ENCODE assay signal across 24 cellular contexts in genomic region chr15:98522127-98522526, GRCh38.
"Had no signal": no experiment of that assay in that cellular context is flagged by ENCODE, and none has a peak within 500 bp of the region (broad histone marks: within the 10 kb centered on the region; RNA-seq: fewer than 3 reads in every experiment).

No MANE protein-coding gene starts in this region.

- H3K4me1 ChIP-seq: gastrocnemius medialis, upper lobe of right lung, uterus had no signal

- H3K36me3 ChIP-seq: gastrocnemius medialis, ovary, sigmoid colon, tibial artery, upper lobe of right lung, uterus had no signal

- H3K27ac Mint-ChIP-seq: naive thymus-derived CD8-positive, alpha-beta T cell; nephron progenitor cell; stimulated activated memory B cell treated with anti-CD40 and anti-IgM and Interleukin-4, amounts not matched to agents 10 μg/mL and 1 μg/mL and 100 μg/mL, for 72 hours had no signal

- ATAC-seq: gastrocnemius medialis; left lobe of liver; naive thymus-derived CD8-positive, alpha-beta T cell; stimulated activated memory B cell treated with anti-CD40 and anti-IgM and Interleukin-4, amounts not matched to agents 10 μg/mL and 1 μg/mL and 100 μg/mL, for 72 hours; stimulated activated naive CD8-positive, alpha-beta T cell treated with anti-CD3 and anti-CD28 coated beads, Interleukin-15, Interleukin-2, amounts not matched to agents 100 U/mL and 50 U/mL, for 24 hours; upper lobe of right lung had no signal

- H3K4me3 Mint-ChIP-seq: naive thymus-derived CD8-positive, alpha-beta T cell; nephron progenitor cell; stimulated activated memory B cell treated with anti-CD40 and anti-IgM and Interleukin-4, amounts not matched to agents 10 μg/mL and 1 μg/mL and 100 μg/mL, for 72 hours had no signal

- H3K4me3 ChIP-seq: dorsolateral prefrontal cortex, gastrocnemius medialis, ovary, sigmoid colon, testis, tibial artery, upper lobe of right lung, uterus had no signal

- H3K36me3 Mint-ChIP-seq: naive thymus-derived CD8-positive, alpha-beta T cell; stimulated activated memory B cell treated with anti-CD40 and anti-IgM and Interleukin-4, amounts not matched to agents 10 μg/mL and 1 μg/mL and 100 μg/mL, for 72 hours had no signal

- H3K9me3 ChIP-seq: gastrocnemius medialis, ovary, sigmoid colon, testis, tibial artery, upper lobe of right lung, uterus had no signal

- DNase-seq: dorsolateral prefrontal cortex; effector CD4-positive, alpha-beta T cell; foreskin fibroblast; gastrocnemius medialis; kidney; mammary epithelial cell; mesendoderm; naive thymus-derived CD8-positive, alpha-beta T cell; nephron progenitor cell; occipital lobe; ovary; posterior cingulate gyrus; sigmoid colon; stimulated activated CD4-positive, alpha-beta T cell treated with anti-CD3 and anti-CD28 coated beads, Interleukin-2, amount 100 ng/mL, for 24 hours; stimulated activated CD4-positive, alpha-beta T cell treated with anti-CD3 and anti-CD28 coated beads, Interleukin-4, amount 100 ng/mL, for 24 hours; stimulated activated naive CD8-positive, alpha-beta T cell treated with anti-CD3 and anti-CD28 coated beads, Interleukin-15, Interleukin-2, amounts not matched to agents 100 U/mL and 50 U/mL, for 24 hours; substantia nigra; testis; tibial artery; upper lobe of right lung; uterus had no signal

- FAIRE-seq: colon, kidney had no signal

- H3K27ac ChIP-seq: dorsolateral prefrontal cortex, gastrocnemius medialis, ovary, sigmoid colon, testis, tibial artery, upper lobe of right lung, uterus had no signal

- H3K27me3 ChIP-seq: dorsolateral prefrontal cortex, gastrocnemius medialis, ovary, sigmoid colon, testis, tibial artery, upper lobe of right lung, uterus had no signal

- H3K9me3 Mint-ChIP-seq: naive thymus-derived CD8-positive, alpha-beta T cell; nephron progenitor cell; stimulated activated memory B cell treated with anti-CD40 and anti-IgM and Interleukin-4, amounts not matched to agents 10 μg/mL and 1 μg/mL and 100 μg/mL, for 72 hours had no signal
